ENCODE assay signal across 27 cellular contexts in the genomic region with DNA sequence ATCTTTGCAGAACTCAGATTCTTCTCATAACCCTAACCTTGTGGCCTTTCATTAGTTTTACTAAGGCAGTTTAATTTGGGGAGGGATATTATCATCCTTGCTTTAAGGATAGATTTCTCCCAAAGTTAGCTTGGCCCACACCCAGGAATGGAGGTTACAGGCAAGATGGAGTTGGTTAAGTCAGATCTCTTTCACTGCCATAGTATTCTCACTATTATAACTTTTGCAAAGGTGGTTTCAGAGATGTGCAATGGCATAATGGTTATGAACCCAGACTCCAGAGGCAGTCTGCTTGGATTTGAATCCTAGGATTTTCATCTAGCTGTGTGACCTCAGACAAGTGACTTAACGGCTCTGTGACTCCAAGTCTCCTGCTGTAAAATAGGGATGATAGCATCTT.
"Had no signal": no experiment of that assay in that cellular context is flagged by ENCODE, and none has a peak within 500 bp of the region (broad histone marks: within the 10 kb centered on the region; RNA-seq: fewer than 3 reads in every experiment).

No MANE protein-coding gene starts in this region.

- H3K27me3 Mint-ChIP-seq: progenitor cell of endocrine pancreas; stimulated activated naive B cell treated with anti-CD40 and anti-IgM and Interleukin-4, amounts not matched to agents 10 μg/mL and 1 μg/mL and 100 μg/mL, for 72 hours; stimulated activated naive CD8-positive, alpha-beta T cell treated with anti-CD3 and anti-CD28 coated beads, Interleukin-15, Interleukin-2, amounts not matched to agents 100 ng/mL and 50 ng/mL, for 24 hours had no signal

- H3K27me3 ChIP-seq: neural progenitor cell, ovary, right lobe of liver, sigmoid colon, stomach, thyroid gland, tibial nerve, upper lobe of left lung, vagina had no signal

- H3K36me3 ChIP-seq: neural progenitor cell, ovary, right lobe of liver, sigmoid colon, stomach, thoracic aorta, thyroid gland, tibial nerve, upper lobe of left lung, vagina had no signal

- H3K9me3 ChIP-seq: ovary, psoas muscle, right lobe of liver, sigmoid colon, thoracic aorta, thyroid gland, vagina had no signal

- H3K4me2 ChIP-seq: neural progenitor cell had no signal

- H3K4me3 ChIP-seq: neural progenitor cell, ovary, psoas muscle, right lobe of liver, sigmoid colon, stomach, thoracic aorta, thyroid gland, tibial nerve, upper lobe of left lung, vagina had no signal

- H3K27ac ChIP-seq: neural progenitor cell, ovary, parathyroid adenoma, psoas muscle, right lobe of liver, sigmoid colon, stomach, thoracic aorta, thyroid gland, tibial nerve, upper lobe of left lung, vagina had no signal

- H3K9ac ChIP-seq: neural progenitor cell, parathyroid adenoma had no signal

- H3K36me3 Mint-ChIP-seq: stimulated activated effector memory CD8-positive, alpha-beta T cell treated with anti-CD3 and anti-CD28 coated beads, Interleukin-12 subunit alpha, Interleukin-12 subunit beta, amount 100 ng/mL, for 72 hours had no signal

- H3K4me1 ChIP-seq: neural progenitor cell, parathyroid adenoma, psoas muscle, thyroid gland had no signal

- H3K79me2 ChIP-seq: parathyroid adenoma had no signal

- H3K4me3 Mint-ChIP-seq: nephron; neural progenitor cell; stimulated activated effector memory CD8-positive, alpha-beta T cell treated with anti-CD3 and anti-CD28 coated beads, Interleukin-12 subunit alpha, Interleukin-12 subunit beta, amount 100 ng/mL, for 72 hours; stimulated activated naive B cell treated with anti-CD40 and anti-IgM and Interleukin-4, amounts not matched to agents 10 μg/mL and 1 μg/mL and 100 μg/mL, for 72 hours; stimulated activated naive CD8-positive, alpha-beta T cell treated with anti-CD3 and anti-CD28 coated beads, Interleukin-15, Interleukin-2, amounts not matched to agents 100 ng/mL and 50 ng/mL, for 24 hours had no signal

- H3K27ac Mint-ChIP-seq: nephron; neural progenitor cell; progenitor cell of endocrine pancreas; stimulated activated effector memory CD8-positive, alpha-beta T cell treated with anti-CD3 and anti-CD28 coated beads, Interleukin-12 subunit alpha, Interleukin-12 subunit beta, amount 100 ng/mL, for 72 hours; stimulated activated naive B cell treated with anti-CD40 and anti-IgM and Interleukin-4, amounts not matched to agents 10 μg/mL and 1 μg/mL and 100 μg/mL, for 72 hours; stimulated activated naive CD8-positive, alpha-beta T cell treated with anti-CD3 and anti-CD28 coated beads, Interleukin-15, Interleukin-2, amounts not matched to agents 100 ng/mL and 50 ng/mL, for 24 hours had no signal

- H3K4me1 Mint-ChIP-seq: neural progenitor cell had no signal

- H2AFZ ChIP-seq: neural progenitor cell, parathyroid adenoma had no signal

- DNase-seq: occipital lobe; ovary; posterior cingulate gyrus; psoas muscle; right cardiac atrium; right lobe of liver; sigmoid colon; small intestine; stimulated activated CD4-positive, alpha-beta T cell treated with anti-CD3 and anti-CD28 coated beads, Interleukin-15, amount 100 ng/mL, for 24 hours; stimulated activated CD4-positive, alpha-beta T cell treated with anti-CD3 and anti-CD28 coated beads, Interleukin-2, amount 100 ng/mL, for 24 hours; stimulated activated CD4-positive, alpha-beta T cell treated with anti-CD3 and anti-CD28 coated beads, Interleukin-2, amount 100 ng/mL, for 48 hours; stimulated activated CD4-positive, alpha-beta T cell treated with anti-CD3 and anti-CD28 coated beads, Interleukin-4, amount 100 ng/mL, for 24 hours; stimulated activated naive B cell treated with anti-CD40 and anti-IgM and Interleukin-4, amounts not matched to agents 10 μg/mL and 1 μg/mL and 100 μg/mL, for 72 hours; stimulated activated naive CD4-positive, alpha-beta T cell treated with Interleukin-2 at 50 U/mL for 16 hours; stomach; thyroid gland; trophoblast cell; upper lobe of left lung had no signal
